Comparison of ENCODE assay signal across 26 cellular contexts in genomic region chr1:196323869-196324268, GRCh38.
"Had no signal": no experiment of that assay in that cellular context is flagged by ENCODE, and none has a peak within 500 bp of the region (broad histone marks: within the 10 kb centered on the region; RNA-seq: fewer than 3 reads in every experiment).

No MANE protein-coding gene starts in this region.

- H3K27me3 ChIP-seq: neutrophil, ovary, right lobe of liver, sigmoid colon, stomach, thyroid gland, tibial nerve, upper lobe of left lung, vagina had no signal

- H3K4me3 ChIP-seq: ovary, psoas muscle, right lobe of liver, sigmoid colon, stomach, thoracic aorta, thyroid gland, tibial nerve, upper lobe of left lung, vagina had no signal

- H2AFZ ChIP-seq: parathyroid adenoma had no signal

- H3K79me2 ChIP-seq: parathyroid adenoma had no signal

- ATAC-seq: natural killer cell treated with Interleukin-12 subunit alpha and Interleukin-12 subunit beta and Interleukin-15 and Interleukin-18, amount 100 ng/mL, for 72 hours; psoas muscle; right cardiac atrium; stimulated activated effector memory CD8-positive, alpha-beta T cell treated with anti-CD3 and anti-CD28 coated beads, Interleukin-12 subunit alpha, Interleukin-12 subunit beta, amount 100 ng/mL, for 72 hours; stimulated activated naive B cell treated with anti-CD40 and anti-IgM and Interleukin-4, amounts not matched to agents 10 μg/mL and 1 μg/mL and 100 μg/mL, for 72 hours had no signal

- H3K4me1 ChIP-seq: parathyroid adenoma, psoas muscle, right lobe of liver, sigmoid colon, stomach, thyroid gland, tibial nerve, upper lobe of left lung, vagina had no signal

- H3K27ac ChIP-seq: neutrophil, ovary, parathyroid adenoma, psoas muscle, right lobe of liver, sigmoid colon, stomach, thoracic aorta, thyroid gland, tibial nerve, upper lobe of left lung, vagina had no signal

- H3K9me3 ChIP-seq: neutrophil, ovary, psoas muscle, right lobe of liver, sigmoid colon, stomach, thoracic aorta, thyroid gland, tibial nerve, upper lobe of left lung, vagina had no signal

- DNase-seq: nephron progenitor cell; nucleus accumbens; ovary; posterior cingulate gyrus; psoas muscle; right cardiac atrium; right lobe of liver; sigmoid colon; small intestine; stimulated activated CD4-positive, alpha-beta T cell treated with anti-CD3 and anti-CD28 coated beads, Interleukin-15, amount 100 ng/mL, for 24 hours; stimulated activated CD4-positive, alpha-beta T cell treated with anti-CD3 and anti-CD28 coated beads, Interleukin-2, amount 100 ng/mL, for 24 hours; stimulated activated CD4-positive, alpha-beta T cell treated with anti-CD3 and anti-CD28 coated beads, Interleukin-2, amount 100 ng/mL, for 48 hours; stimulated activated CD4-positive, alpha-beta T cell treated with anti-CD3 and anti-CD28 coated beads, Interleukin-4, amount 100 ng/mL, for 24 hours; stimulated activated naive B cell treated with anti-CD40 and anti-IgM and Interleukin-4, amounts not matched to agents 10 μg/mL and 1 μg/mL and 100 μg/mL, for 72 hours; stimulated activated naive CD4-positive, alpha-beta T cell treated with Interleukin-2 at 50 U/mL for 16 hours; stomach; thyroid gland; trophoblast cell; upper lobe of left lung had no signal

- H3K9ac ChIP-seq: parathyroid adenoma had no signal

- H3K36me3 ChIP-seq: neutrophil, ovary, sigmoid colon, stomach, thoracic aorta, thyroid gland, tibial nerve, upper lobe of left lung, vagina had no signal
